Comparison of ENCODE assay signal across 8 cellular contexts in genomic region chr10:22324893-22325271, GRCh38. TPM values are rescaled to one million over a fixed set of nuclear protein-coding genes. Genes with fewer than 3 reads are reported as not detected.
DNase-seq lines count a peak whose midpoint lies in the region; ATAC-seq and TF ChIP-seq lines count a peak whose summit lies in the region.

No MANE protein-coding gene starts in this region.

- WGBS in esophagus muscularis mucosa = 7% methylated on average over 9 of the region's 9 CpGs
- 6% methylated on average over 9 of the region's 9 CpGs for WGBS in prostate gland

- peaks cover 19% of the 10 kb centered on the region for H3K4me1 ChIP-seq in Panc1 (ENCODE audit: control insufficient read depth, insufficient read depth, low read length)
- H3K4me1 ChIP-seq in esophagus muscularis mucosa = peaks cover 40 to 51% (median 45%) of the 10 kb centered on the region in 4 donors
- H3K4me1 ChIP-seq in prostate gland (replicated peaks) = peaks cover 7% of the 10 kb centered on the region

- peaks cover 20% of the 10 kb centered on the region for H3K36me3 ChIP-seq in Panc1 (ENCODE audit: control insufficient read depth, insufficient read depth, low read length)
- peaks cover 14 to 33% (median 22%) of the 10 kb centered on the region in 4 donors for H3K36me3 ChIP-seq in esophagus muscularis mucosa
- H3K36me3 ChIP-seq in prostate gland = no peaks in the 10 kb centered on the region

- H3K27ac ChIP-seq in Panc1 (ENCODE audit: low read length) (peak overlapping the region; percentile 78), esophagus muscularis mucosa (replicated peaks in 1 of 4) (peak overlapping the region; percentile 73 to 85 (median 82)), prostate gland (peak overlapping the region; percentile 77 to 78)

- no TSS peak for BruUV-seq in Panc1 (replicated peaks; lab: Mats Ljungman, UMichigan)

- in situ Hi-C loops in Panc1 (cut with HindIII; ENCODE audit: low pct_unique_long_range_greater_than_20kb, low sequenced_read_pairs) = no loop called here

- DNase-seq in GM12864 (ENCODE audit: low read depth) (no peak), Panc1 (ENCODE audit: low read depth, low spot score) (no peak), esophagus muscularis mucosa (ENCODE audit: extremely low spot score) (no peak), prostate gland (ENCODE audit: low spot score) (no peak), NK-92 (lab: John Stamatoyannopoulos, UW; ENCODE audit: unreplicated experiment) (no peak), 8988T (no peak), dedifferentiated amniotic fluid mesenchymal stem cell (ENCODE audit: extremely low spot score) (no peak)

- no peak for TF ChIP-seq EP300 in esophagus muscularis mucosa (IDR thresholded peaks at IDR 0.05)

- H3K9me3 ChIP-seq in Panc1 (ENCODE audit: control insufficient read depth, insufficient read depth, low read depth, low read length) = no peaks in the 10 kb centered on the region
- no peaks in the 10 kb centered on the region for H3K9me3 ChIP-seq in esophagus muscularis mucosa
- no peaks in the 10 kb centered on the region for H3K9me3 ChIP-seq in prostate gland

- POLR2A ChIA-PET in Panc1 (lab: Charles Lee) = no interaction called here

- H3K4me3 ChIP-seq in GM12864 (ENCODE audit: low read depth, low read length) (peak overlapping the region; percentile 61), Panc1 (ENCODE audit: low read depth in 2 of 2, low read length in 2 of 2) (peak overlapping the region; percentile 51 to 62), esophagus muscularis mucosa (peak overlapping the region; percentile 63 to 80 (median 66)), prostate gland (peak overlapping the region; percentile 51 to 57)

- CTCF ChIA-PET in Panc1 (lab: Charles Lee) = no interaction called here

- ATAC-seq in Panc1 (no peak), HG03097 (IDR thresholded peaks at IDR 0.05; ENCODE audit: low FRiP score, unreplicated experiment) (no peak)

- TF ChIP-seq CTCF in GM12864 (IDR thresholded peaks at IDR 0.05; ENCODE audit: low read depth, low read length, missing control alignments) (no peak), Panc1 (IDR thresholded peaks at IDR 0.05) (no peak), esophagus muscularis mucosa (IDR thresholded peaks at IDR 0.05) (no peak), prostate gland (IDR thresholded peaks at IDR 0.05) (no peak)

- TF ChIP-seq POLR2A in esophagus muscularis mucosa (IDR thresholded peaks at IDR 0.05; ENCODE audit: low read depth) = no peak
- no peak for TF ChIP-seq POLR2A in prostate gland (IDR thresholded peaks at IDR 0.05)

- H3K27me3 ChIP-seq in Panc1 (ENCODE audit: control insufficient read depth, insufficient read depth, low read length) = no peaks in the 10 kb centered on the region; the same call in 1 of the 2 replicates
- H3K27me3 ChIP-seq in esophagus muscularis mucosa = no peaks in the 10 kb centered on the region
- H3K27me3 ChIP-seq in prostate gland (replicated peaks; ENCODE audit: insufficient read depth) = no peaks in the 10 kb centered on the region

- intact Hi-C loops in Panc1 (cut with micrococcal nuclease; ENCODE audit: unreplicated experiment) = no loop called here
- intact Hi-C loops in esophagus muscularis mucosa (cut with DNase I) = loop anchor here (5.0 to 10.0 kb wide), 3 partner anchors 73 to 390 kb away; partner anchors contain the start of gene PIP4K2A
- intact Hi-C loops in prostate gland (cut with DNase I) = loop anchor here (10.0 kb wide), 1 partner anchor 800 kb away; the partner anchor contains the start of gene SKIDA1

RNA-seq across cellular contexts. Expression of gene BMI1, which starts 4.0 kb away (rescaled TPM):
- total RNA-seq in Panc1 (2021; ENCODE audit: unreplicated experiment) (55.1 TPM), esophagus muscularis mucosa (100 to 1,000 TPM in 2 of 4 donors, 10 to 100 TPM in 2; 74.4 to 106 (median 89.4) TPM), prostate gland (10 to 100 TPM; 70.8 to 88.4 TPM)
- 27.4 TPM for polyA plus RNA-seq in Panc1 (2012; ENCODE audit: insufficient read length)

RNA-seq across cellular contexts. Expression of gene COMMD3, which starts 8.7 kb away (rescaled TPM):
- 35.6 TPM for total RNA-seq in Panc1 (2021; ENCODE audit: unreplicated experiment)
- 28.6 TPM for polyA plus RNA-seq in Panc1 (2012; ENCODE audit: insufficient read length)
- 10 to 100 TPM; 25.5 to 41.1 (median 31.5) TPM for total RNA-seq in esophagus muscularis mucosa
- total RNA-seq in prostate gland = 10 to 100 TPM; 30.7 to 38.8 TPM

RNA-seq across cellular contexts. Expression of gene SPAG6, which starts 20.4 kb away (rescaled TPM):
- total RNA-seq in Panc1 (2021; ENCODE audit: unreplicated experiment) (not detected), esophagus muscularis mucosa (under 1 TPM in 1 of 4 donors, not detected in 3; 0.19 TPM), prostate gland (10 to 100 TPM in 1 of 2 donors, 1 to 10 TPM in 1; 5.8 to 20.3 TPM)
- not detected for polyA plus RNA-seq in Panc1 (2012; ENCODE audit: insufficient read length)
